ENCODE assay signal across 9 cellular contexts in genomic region chrX:149903889-149904748, GRCh38. TPM values are rescaled to one million over a fixed set of nuclear protein-coding genes. Genes with fewer than 3 reads are reported as not detected.
DNase-seq lines count a peak whose midpoint lies in the region; ATAC-seq and TF ChIP-seq lines count a peak whose summit lies in the region.
"Had no signal": no experiment of that assay in that cellular context is flagged by ENCODE, and none has a peak within 500 bp of the region (broad histone marks: within the 10 kb centered on the region; RNA-seq: fewer than 3 reads in every experiment).

No MANE protein-coding gene starts in this region.

- H3K23ac ChIP-seq in mesenchymal stem cell (ENCODE audit: low read length in 2 of 2): no peak overlapping the region

- H3K4me1 Mint-ChIP-seq in WTC11: peaks cover 19% of the 10 kb centered on the region

- no peak overlapping the region for H2AFZ ChIP-seq in mesenchymal stem cell (ENCODE audit: low read depth, low read length)

- no peaks in the 10 kb centered on the region for H3K79me1 ChIP-seq in mesenchymal stem cell (replicated peaks; ENCODE audit: low read length, poor library complexity, severe bottlenecking)

- peaks cover 0 to 7% of the 10 kb centered on the region in 2 experiments for H3K27me3 ChIP-seq in mesenchymal stem cell (ENCODE audit: control insufficient read depth in 1 of 2, insufficient read depth in 1 of 2, low read length in 2 of 2)

- peak overlapping the region; percentile 34 for H3K9ac ChIP-seq in mesenchymal stem cell (ENCODE audit: low read length)

- POLR2A ChIA-PET in WTC11 (lab: Charles Lee): no interaction called here

- CTCF ChIA-PET in WTC11 (lab: Charles Lee): interaction anchor here (1.0 to 1.3 kb wide), 2 partner anchors 24 to 36 kb away, joined by 3 to 4 read pairs; no protein-coding TSS in a partner anchor

- H3K9me3 Mint-ChIP-seq in WTC11: peaks cover under 1% of the 10 kb centered on the region

- no peak overlapping the region for H3K14ac ChIP-seq in mesenchymal stem cell (ENCODE audit: low read length in 2 of 2)

- 64% methylated on average over 3 of the region's 6 CpGs for WGBS in mesenchymal stem cell

- H3K27ac Mint-ChIP-seq in WTC11: peak overlapping the region; percentile 78

- no peak overlapping the region for H2BK5ac ChIP-seq in mesenchymal stem cell (ENCODE audit: low read depth, low read length, poor library complexity, severe bottlenecking)

- H3K27ac ChIP-seq in mesenchymal stem cell (ENCODE audit: low read length, poor library complexity, severe bottlenecking): no peak overlapping the region
- H3K27ac ChIP-seq: 22Rv1 had no signal

- H3K18ac ChIP-seq in mesenchymal stem cell (ENCODE audit: low read depth in 1 of 2, low read length in 2 of 2): no peak overlapping the region

- no peak overlapping the region for H3K4ac ChIP-seq in mesenchymal stem cell (ENCODE audit: low read depth in 1 of 2, low read length in 2 of 2)

- no peak for TF ChIP-seq CTCF in WTC11 (IDR thresholded peaks at IDR 0.05)

- H3K4me3 Mint-ChIP-seq in WTC11: peak overlapping the region; percentile 25

- H2BK120ac ChIP-seq in mesenchymal stem cell (ENCODE audit: low read depth, low read length): no peak overlapping the region

- no peaks in the 10 kb centered on the region for H3K36me3 ChIP-seq in mesenchymal stem cell (ENCODE audit: control insufficient read depth in 1 of 2, insufficient read depth in 2 of 2, low read depth in 1 of 2, low read length in 2 of 2)

- H3K36me3 Mint-ChIP-seq in WTC11: no peaks in the 10 kb centered on the region; the same call in 1 of the 2 replicates

- DNase-seq in DMS153 treated with DMSO at 0.1 percent for 48 hours (lab: John Stamatoyannopoulos, UW; ENCODE audit: unreplicated experiment) (peak; percentile 13), DMS153 (lab: John Stamatoyannopoulos, UW) (no peak), WTC11 (ENCODE audit: low spot score) (no peak), mesenchymal stem cell (peak; percentile 28), NCI-H82 treated with DMSO at 0.1 percent for 48 hours (lab: John Stamatoyannopoulos, UW; ENCODE audit: unreplicated experiment) (no peak), NCI-H524 treated with DMSO at 0.1 percent for 48 hours (lab: John Stamatoyannopoulos, UW) (no peak), SW480 (ENCODE audit: low spot score) (no peak)

- H2BK12ac ChIP-seq in mesenchymal stem cell (ENCODE audit: low read length in 2 of 2): no peak overlapping the region

- H2BK15ac ChIP-seq in mesenchymal stem cell (ENCODE audit: low read depth, poor library complexity, severe bottlenecking): no peak overlapping the region

- no peak overlapping the region for H2AK5ac ChIP-seq in mesenchymal stem cell (ENCODE audit: low read length, severe bottlenecking)

- H3K4me1 ChIP-seq in mesenchymal stem cell (ENCODE audit: control insufficient read depth, insufficient read depth, low read depth, low read length): no peaks in the 10 kb centered on the region

- peaks cover 4% of the 10 kb centered on the region for H3K9me3 ChIP-seq in mesenchymal stem cell (ENCODE audit: control insufficient read depth, low read length)

- H3K4me3 ChIP-seq in mesenchymal stem cell (ENCODE audit: insufficient read depth in 1 of 2, low read depth in 1 of 2, low read length in 2 of 2): peak overlapping the region in 1 of 2 experiments; percentile 37

- no peak overlapping the region for H4K91ac ChIP-seq in mesenchymal stem cell (ENCODE audit: low read length)

- H4K8ac ChIP-seq in mesenchymal stem cell (ENCODE audit: low read length): no peak overlapping the region

- peak; percentile 83 for ATAC-seq in HG02973 (IDR thresholded peaks at IDR 0.05; ENCODE audit: unreplicated experiment)
- ATAC-seq in WTC11: peak; percentile 89

- H3K27me3 Mint-ChIP-seq in WTC11 (ENCODE audit: low read depth): no peaks in the 10 kb centered on the region; the same call in 1 of the 2 replicates

- peak overlapping the region; percentile 45 for H3K4me2 ChIP-seq in mesenchymal stem cell (ENCODE audit: low read length, poor library complexity, severe bottlenecking)

TF ChIP-seq in WTC11, 78 proteins besides CTCF, POLR2A, EP300 and RAD21:
- TF ChIP-seq ZNF219 (CRISPR knock-in tag; IDR thresholded peaks at IDR 0.05; ENCODE audit: borderline replicate concordance) (no peak), ZSCAN18 (CRISPR knock-in tag; IDR thresholded peaks at IDR 0.05) (no peak), GTF2I (CRISPR knock-in tag; conservative IDR thresholded peaks at IDR 0.05) (no peak), RORB (CRISPR knock-in tag; IDR thresholded peaks at IDR 0.05) (no peak), ZNF416 (CRISPR knock-in tag; IDR thresholded peaks at IDR 0.05) (no peak), CREM (CRISPR knock-in tag; IDR thresholded peaks at IDR 0.05) (no peak), ATF3 (CRISPR knock-in tag; conservative IDR thresholded peaks at IDR 0.05) (no peak), ATF1 (CRISPR knock-in tag; IDR thresholded peaks at IDR 0.05) (no peak), JUN (CRISPR knock-in tag; IDR thresholded peaks at IDR 0.05) (no peak), PRDM15 (CRISPR knock-in tag; IDR thresholded peaks at IDR 0.05) (no peak), NR2C2 (CRISPR knock-in tag; IDR thresholded peaks at IDR 0.05) (no peak), ATF6 (CRISPR knock-in tag; IDR thresholded peaks at IDR 0.05) (no peak)

RNA-seq across cellular contexts. Expression of gene MAGEA8, which starts 23.1 kb away (rescaled TPM):
- total RNA-seq in WTC11 (2021): not detected in 3 replicates
- polyA plus RNA-seq in mesenchymal stem cell (2013, experiment 1 of 2): not detected
- polyA plus RNA-seq in mesenchymal stem cell (2013, experiment 2 of 2): not detected

RNA-seq across cellular contexts. Expression of gene HSFX4, which starts 25.3 kb away (rescaled TPM):
- total RNA-seq in WTC11 (2021): not detected in 3 replicates
- polyA plus RNA-seq in mesenchymal stem cell (2013, experiment 1 of 2): not detected
- polyA plus RNA-seq in mesenchymal stem cell (2013, experiment 2 of 2): not detected

RNA-seq across cellular contexts. Expression of gene EOLA2, which starts 34.2 kb away (rescaled TPM):
- 30.5 to 41.2 TPM (median 31.5 TPM) in 3 replicates for total RNA-seq in WTC11 (2021)
- 24.5 TPM for polyA plus RNA-seq in mesenchymal stem cell (2013, experiment 1 of 2)
- 23.2 TPM for polyA plus RNA-seq in mesenchymal stem cell (2013, experiment 2 of 2)

Comparison
In these comparisons a context has a peak if more than half of its experiments do, and no peak if none do; other contexts are left out.
1. DNase-seq: peak in DMS153 treated with DMSO at 0.1 percent for 48 hours (single experiment) and mesenchymal stem cell (single experiment); none in DMS153 (single experiment), WTC11 (single experiment), NCI-H82 treated with DMSO at 0.1 percent for 48 hours (single experiment), NCI-H524 treated with DMSO at 0.1 percent for 48 hours (single experiment) and SW480 (single experiment).